In the genomic region with DNA sequence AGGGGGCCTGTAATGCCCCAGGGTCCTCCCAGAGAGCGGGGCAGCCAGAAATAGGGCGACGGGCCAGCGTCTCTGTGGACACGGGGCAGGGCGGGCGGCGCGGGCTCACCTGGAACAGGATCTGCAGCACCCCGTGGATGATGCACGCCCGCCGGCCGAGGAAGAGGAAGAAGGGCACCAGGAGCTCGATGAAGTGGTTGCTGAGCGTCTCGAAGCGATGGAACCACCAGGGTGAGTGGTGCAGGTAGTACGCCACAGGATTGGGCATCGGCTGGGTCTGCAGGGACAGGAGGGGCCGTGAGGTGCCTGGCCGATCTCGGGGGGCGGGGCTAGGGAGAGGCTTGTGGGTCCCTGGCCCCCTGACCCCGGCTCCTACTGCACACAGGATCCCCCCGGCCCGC, we compare ENCODE assay signal across 28 cellular contexts.
"Had no signal": no experiment of that assay in that cellular context is flagged by ENCODE, and none has a peak within 500 bp of the region (broad histone marks: within the 10 kb centered on the region; RNA-seq: fewer than 3 reads in every experiment).

No MANE protein-coding gene starts in this region.

- H3K27me3 ChIP-seq: colonic mucosa, esophagus squamous epithelium, neutrophil, stomach, thyroid gland, upper lobe of right lung had no signal

- ATAC-seq: activated CD4-positive, CD25-positive, alpha-beta regulatory T cell treated with anti-CD3 and anti-CD28 coated beads, Interleukin-2, amount 50 U/mL, for 24 hours; activated CD8-positive, alpha-beta T cell treated with anti-CD3 and anti-CD28 coated beads for 36 hours; activated naive CD4-positive, alpha-beta T cell treated with anti-CD3 and anti-CD28 coated beads, Interleukin-2, amount 50 U/mL, for 72 hours; activated T-cell treated with anti-CD3 and anti-CD28 coated beads, Interleukin-2, amount 50 U/mL, for 4 hours; activated T-helper 17 cell treated with anti-CD3 and anti-CD28 coated beads, Interleukin-2, amount 50 U/mL, for 72 hours; left colon; stimulated activated naive B cell treated with anti-CD40 and anti-IgM and Interleukin-4, amounts not matched to agents 10 μg/mL and 1 μg/mL and 100 μg/mL, for 72 hours; upper lobe of right lung had no signal

- H3K27ac Mint-ChIP-seq: activated CD8-positive, alpha-beta T cell treated with anti-CD3 and anti-CD28 coated beads for 36 hours; activated naive CD4-positive, alpha-beta T cell treated with anti-CD3 and anti-CD28 coated beads, Interleukin-2, amount 50 U/mL, for 72 hours; activated T-helper 17 cell treated with anti-CD3 and anti-CD28 coated beads, Interleukin-2, amount 50 U/mL, for 72 hours; nephron; progenitor cell of endocrine pancreas; stimulated activated naive B cell treated with anti-CD40 and anti-IgM and Interleukin-4, amounts not matched to agents 10 μg/mL and 1 μg/mL and 100 μg/mL, for 72 hours; T-helper 1 cell treated with Interleukin-12 subunit alpha and Interleukin-12 subunit beta and Interleukin-4 antibody, amounts not matched to agents 30 μg/mL and 1 μg/mL, for 36 hours had no signal

- H3K27me3 Mint-ChIP-seq: activated CD8-positive, alpha-beta T cell treated with anti-CD3 and anti-CD28 coated beads for 36 hours; activated T-helper 17 cell treated with anti-CD3 and anti-CD28 coated beads, Interleukin-2, amount 50 U/mL, for 72 hours; progenitor cell of endocrine pancreas; stimulated activated naive B cell treated with anti-CD40 and anti-IgM and Interleukin-4, amounts not matched to agents 10 μg/mL and 1 μg/mL and 100 μg/mL, for 72 hours had no signal

- H3K36me3 Mint-ChIP-seq: activated naive CD4-positive, alpha-beta T cell treated with anti-CD3 and anti-CD28 coated beads, Interleukin-2, amount 50 U/mL, for 72 hours had no signal

- H3K4me3 ChIP-seq: colonic mucosa, esophagus squamous epithelium, smooth muscle cell, stomach, thyroid gland, upper lobe of right lung had no signal

- H3K4me1 Mint-ChIP-seq: activated T-helper 17 cell treated with anti-CD3 and anti-CD28 coated beads, Interleukin-2, amount 50 U/mL, for 72 hours; nephron had no signal

- H3K4me3 Mint-ChIP-seq: activated CD8-positive, alpha-beta T cell treated with anti-CD3 and anti-CD28 coated beads for 36 hours; activated T-cell treated with anti-CD3 and anti-CD28 coated beads, Interleukin-2, amount 50 U/mL, for 4 hours; activated T-helper 17 cell treated with anti-CD3 and anti-CD28 coated beads, Interleukin-2, amount 50 U/mL, for 72 hours; nephron; stimulated activated naive B cell treated with anti-CD40 and anti-IgM and Interleukin-4, amounts not matched to agents 10 μg/mL and 1 μg/mL and 100 μg/mL, for 72 hours; T-helper 1 cell treated with Interleukin-12 subunit alpha and Interleukin-12 subunit beta and Interleukin-4 antibody, amounts not matched to agents 30 μg/mL and 1 μg/mL, for 36 hours had no signal

- H3K9me3 ChIP-seq: colonic mucosa, neutrophil, thyroid gland had no signal

- H3K9me3 Mint-ChIP-seq: activated CD8-positive, alpha-beta T cell treated with anti-CD3 and anti-CD28 coated beads for 36 hours; activated naive CD4-positive, alpha-beta T cell treated with anti-CD3 and anti-CD28 coated beads, Interleukin-2, amount 50 U/mL, for 72 hours; activated T-cell treated with anti-CD3 and anti-CD28 coated beads, Interleukin-2, amount 50 U/mL, for 4 hours; activated T-helper 17 cell treated with anti-CD3 and anti-CD28 coated beads, Interleukin-2, amount 50 U/mL, for 72 hours; T-helper 1 cell treated with Interleukin-12 subunit alpha and Interleukin-12 subunit beta and Interleukin-4 antibody, amounts not matched to agents 30 μg/mL and 1 μg/mL, for 36 hours had no signal

- DNase-seq: activated CD4-positive, alpha-beta T cell treated with anti-CD3 and anti-CD28 coated beads, Interleukin-2, amount 50 U/mL, for 1 hour; activated CD8-positive, alpha-beta T cell treated with anti-CD3 and anti-CD28 coated beads for 36 hours; activated gamma-delta T cell treated with Interleukin-2 at 50 U/mL for 16 hours; activated T-cell treated with anti-CD3 and anti-CD28 coated beads, Interleukin-2, amount 50 U/mL, for 4 hours; colonic mucosa; effector CD8-positive, alpha-beta T cell; esophagus squamous epithelium; foreskin melanocyte; left colon; mammary epithelial cell; stimulated activated CD4-positive, alpha-beta T cell treated with anti-CD3 and anti-CD28 coated beads, Interleukin-15, amount 100 ng/mL, for 24 hours; stimulated activated CD4-positive, alpha-beta T cell treated with anti-CD3 and anti-CD28 coated beads, Interleukin-2, amount 100 ng/mL, for 24 hours; stimulated activated naive B cell treated with anti-CD40 and anti-IgM and Interleukin-4, amounts not matched to agents 10 μg/mL and 1 μg/mL and 100 μg/mL, for 72 hours; stomach; SW 1271; T-helper 9 cell; thyroid gland; upper lobe of right lung; WERI-Rb-1 had no signal

- H3K4me1 ChIP-seq: colonic mucosa, esophagus squamous epithelium, stomach, thyroid gland, upper lobe of right lung had no signal

- H3K36me3 ChIP-seq: colonic mucosa, upper lobe of right lung, WERI-Rb-1 had no signal

- H3K27ac ChIP-seq: colonic mucosa, epithelial cell of prostate, esophagus squamous epithelium, neutrophil, stomach, thyroid gland, upper lobe of right lung, WERI-Rb-1 had no signal
